Comparison of ENCODE assay signal across 8 cellular contexts in genomic region chr16:89701425-89702406, GRCh38. TPM values are rescaled to one million over a fixed set of nuclear protein-coding genes. Genes with fewer than 3 reads are reported as not detected.
DNase-seq lines count a peak whose midpoint lies in the region; ATAC-seq and TF ChIP-seq lines count a peak whose summit lies in the region.

TSS of gene SPATA2L (minus strand) at chr16:89701705. CDS start at chr16:89701232, 473 bp downstream.

- WGBS in aorta, 2 donors: 1 to 2% methylated on average over 69 to 97 of the region's 97 CpGs

- peak; percentile 61 for ATAC-seq in HG02840 (IDR thresholded peaks at IDR 0.05; ENCODE audit: low FRiP score, unreplicated experiment)
- ATAC-seq in T-helper 17 cell: peak; percentile 84
- ATAC-seq in aorta (ENCODE audit: low FRiP score): peak; percentile 85

- peaks cover 15% of the 10 kb centered on the region for H3K4me1 Mint-ChIP-seq in T-helper 17 cell

- no peaks in the 10 kb centered on the region for H3K36me3 Mint-ChIP-seq in T-helper 17 cell (ENCODE audit: low read depth)

- TF ChIP-seq POLR2A in GM15510 (IDR thresholded peaks at IDR 0.05; ENCODE audit: borderline replicate concordance, extremely low read depth, insufficient read length): peak; percentile 70

- DNase-seq in NCI-H146 (lab: John Stamatoyannopoulos, UW) (peak; percentile 96), T-helper 17 cell (peak; percentile 97 to 98 (median 98)), right atrium auricular region (ENCODE audit: low spot score) (peak; percentile 84), putamen (ENCODE audit: low spot score) (peak; percentile 86), aorta (peak; percentile 89 to 93)

- peak within 1 kb of the TSS; percentile 84 for H3K4me3 Mint-ChIP-seq in T-helper 17 cell

- H3K27me3 Mint-ChIP-seq in T-helper 17 cell: no peaks in the 10 kb centered on the region

- H3K9me3 ChIP-seq in T-helper 17 cell (ENCODE audit: control insufficient read depth, low read length, poor library complexity, severe bottlenecking): no peaks in the 10 kb centered on the region
- no peaks in the 10 kb centered on the region for H3K9me3 ChIP-seq in right atrium auricular region
- H3K9me3 ChIP-seq in aorta (ENCODE audit: control insufficient read depth, low read length): no peaks in the 10 kb centered on the region

- no peaks in the 10 kb centered on the region for H3K27me3 ChIP-seq in right atrium auricular region
- no peaks in the 10 kb centered on the region for H3K27me3 ChIP-seq in aorta (ENCODE audit: control insufficient read depth in 1 of 2, insufficient read depth in 2 of 2, low read length in 1 of 2)

- H3K4me1 ChIP-seq in right atrium auricular region (peaks cover 0 to 34% of the 10 kb centered on the region in 2 donors), aorta (ENCODE audit: control insufficient read depth in 1 of 2, insufficient read depth in 2 of 2, low read length in 2 of 2) (no peaks in the 10 kb centered on the region)

- peak within 1 kb of the TSS; percentile 68 for H3K27ac Mint-ChIP-seq in T-helper 17 cell

- H3K27ac ChIP-seq in angular gyrus (ENCODE audit: low read depth, low read length): peak within 1 kb of the TSS; percentile 74
- H3K27ac ChIP-seq in right atrium auricular region: peak within 1 kb of the TSS; percentile 86
- peak within 1 kb of the TSS in 1 of 2 donors; percentile 20 for H3K27ac ChIP-seq in aorta (ENCODE audit: low read depth in 1 of 2, low read length in 2 of 2)

- intact Hi-C loops in aorta (cut with DNase I): loop anchor here (2.0 to 5.0 kb wide), 4 partner anchors 19 to 171 kb away; partner anchors contain the start of genes CHMP1A (in 1 of the 2), SPATA33 (in 1 of the 2), TCF25 (in 1 of the 2) and VPS9D1 (in 1 of the 2)

- no peak for TF ChIP-seq CTCF in right atrium auricular region (IDR thresholded peaks at IDR 0.05)

- H3K4me3 ChIP-seq in right atrium auricular region (peak within 1 kb of the TSS; percentile 72 to 74), aorta (ENCODE audit: low read length in 2 of 2) (peak within 1 kb of the TSS; percentile 44 to 66)

- H3K36me3 ChIP-seq in right atrium auricular region (no peaks in the 10 kb centered on the region), aorta (ENCODE audit: control insufficient read depth in 1 of 2, insufficient read depth in 2 of 2, low read length in 1 of 2) (no peaks in the 10 kb centered on the region)

RNA-seq across cellular contexts. Expression of gene SPATA2L, which starts in this region (rescaled TPM):
- total RNA-seq in T-helper 17 cell (10 to 100 TPM; 20.6 to 30.8 TPM), right atrium auricular region (10 to 100 TPM in 1 of 2 donors, 1 to 10 TPM in 1; 5.9 to 12.7 TPM), aorta (10 to 100 TPM in 1 of 2 donors, 1 to 10 TPM in 1; 9.1 to 13.4 TPM)
- 10 to 100 TPM in 1 of 2 donors, 1 to 10 TPM in 1; 4.9 to 12.0 TPM for polyA plus RNA-seq in aorta
